Comparison of ENCODE assay signal across 1 cellular context in genomic region chr1:40890771-40891170, GRCh38.
TF ChIP-seq lines count a peak whose summit lies in the region.

No MANE protein-coding gene starts in this region.

TF ChIP-seq in H1, 55 proteins besides CTCF, POLR2A, EP300 and RAD21 (continued from another document):
- TF ChIP-seq TEAD4 (IDR thresholded peaks at IDR 0.05; ENCODE audit: low read depth, low read length) (no peak), SUZ12 (IDR thresholded peaks at IDR 0.05; ENCODE audit: low read length) (no peak), SAP30 (IDR thresholded peaks at IDR 0.05; ENCODE audit: insufficient read depth, insufficient replicate concordance, low read length) (no peak)
